ENCODE assay signal across 6 cellular contexts in the genomic region with DNA sequence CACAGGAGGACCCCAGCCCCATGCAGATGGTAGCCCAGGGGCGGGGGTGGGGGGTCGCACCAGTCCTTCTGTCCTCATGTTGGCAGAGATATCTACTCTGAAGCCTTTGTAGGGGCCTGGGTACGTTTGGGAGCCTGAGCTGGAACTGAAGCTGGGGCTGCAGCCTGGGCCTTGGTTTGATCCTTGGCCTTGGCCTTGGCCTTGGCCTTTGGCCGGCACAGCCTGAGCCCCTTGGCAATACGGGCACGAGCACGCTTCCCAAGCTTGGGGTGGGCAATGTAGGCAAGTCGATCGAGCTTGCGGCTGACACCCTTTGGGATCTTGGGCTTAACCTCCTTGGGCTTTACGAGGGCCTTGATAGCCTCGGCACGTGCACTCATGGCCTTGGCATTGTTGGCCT. TPM values are rescaled to one million over a fixed set of nuclear protein-coding genes. Genes with fewer than 3 reads are reported as not detected.
A peak's percentile ranks its signal among the peaks of the same experiment; 100 is the strongest.
DNase-seq lines count a peak whose midpoint lies in the region; ATAC-seq and TF ChIP-seq lines count a peak whose summit lies in the region.
"Not testable (repeated sequence)": the region's sequence is repeated elsewhere in the genome, so short reads cannot be mapped to it uniquely, and the experiment has no call there.

No MANE protein-coding gene starts in this region.

- peaks cover 43% of the 10 kb centered on the region for H4K20me1 ChIP-seq in Loucy (ENCODE audit: insufficient read depth, low read length, poor library complexity, severe bottlenecking)

- H3K4me1 Mint-ChIP-seq in CD4-positive, alpha-beta T cell (ENCODE audit: low read depth), result peaks cover 31% of the 10 kb centered on the region
- peaks cover 37% of the 10 kb centered on the region for H3K4me1 Mint-ChIP-seq in activated B cell treated with CpG ODN at 0.5 μM for 24 hours
- peaks cover 24% of the 10 kb centered on the region for H3K4me1 Mint-ChIP-seq in activated naive CD4-positive, alpha-beta T cell treated with anti-CD3 and anti-CD28 coated beads, Interleukin-2, amount 50 U/mL, for 24 hours
- peaks cover 38 to 39% of the 10 kb centered on the region in 2 donors for H3K4me1 Mint-ChIP-seq in immature natural killer cell

- CTCF ChIA-PET in CD4-positive, alpha-beta T cell (lab: Charles Lee); activated B cell treated with CpG ODN at 0.5 μM for 24 hours (lab: Charles Lee): not testable (repeated sequence)

- ATAC-seq in CD4-positive, alpha-beta T cell (ENCODE audit: poor library complexity); activated B cell treated with CpG ODN at 0.5 μM for 24 hours (ENCODE audit: low read depth): not testable (repeated sequence)

- peaks cover 46% of the 10 kb centered on the region for H3K79me2 ChIP-seq in Loucy (ENCODE audit: insufficient read depth, low read length)

- H3K9me3 Mint-ChIP-seq in CD4-positive, alpha-beta T cell; activated B cell treated with CpG ODN at 0.5 μM for 24 hours; activated naive CD4-positive, alpha-beta T cell treated with anti-CD3 and anti-CD28 coated beads, Interleukin-2, amount 50 U/mL, for 24 hours; immature natural killer cell: not testable (repeated sequence)

- H3K4me1 ChIP-seq in Loucy (ENCODE audit: insufficient read depth, low read length, poor library complexity, severe bottlenecking) (peaks cover 28% of the 10 kb centered on the region), skeletal muscle tissue (ENCODE audit: control insufficient read depth in 3 of 3, insufficient read depth in 3 of 3, low read length in 3 of 3) (peaks cover 15 to 34% (median 25%) of the 10 kb centered on the region in 3 donors)

- not testable (repeated sequence) for DNase-seq in CD4-positive, alpha-beta T cell; activated B cell treated with CpG ODN at 0.5 μM for 24 hours; immature natural killer cell

- not testable (repeated sequence) for H3K27me3 ChIP-seq in CD4-positive, alpha-beta T cell (ENCODE audit: control insufficient read depth, insufficient read depth, low read length); skeletal muscle tissue (ENCODE audit: control insufficient read depth in 3 of 3, insufficient read depth in 3 of 3, low read length in 3 of 3)
- H3K27me3 ChIP-seq in Loucy (ENCODE audit: insufficient read depth, low read length, poor library complexity, severe bottlenecking), result peaks cover 10% of the 10 kb centered on the region

- not testable (repeated sequence) for H3K27ac Mint-ChIP-seq in CD4-positive, alpha-beta T cell; activated B cell treated with CpG ODN at 0.5 μM for 24 hours
- peak overlapping the region; percentile 59 for H3K27ac Mint-ChIP-seq in activated naive CD4-positive, alpha-beta T cell treated with anti-CD3 and anti-CD28 coated beads, Interleukin-2, amount 50 U/mL, for 24 hours
- H3K27ac Mint-ChIP-seq in immature natural killer cell, result peak overlapping the region in 4 of 6 donors; percentile 30 to 100 (median 98)

- peak overlapping the region; percentile 98 for H3K4me3 ChIP-seq in Loucy (ENCODE audit: low read length, poor library complexity, severe bottlenecking)
- H3K4me3 ChIP-seq in skeletal muscle tissue (ENCODE audit: low read length in 3 of 3), result not testable (repeated sequence)

- peaks cover 40% of the 10 kb centered on the region for H3K36me3 Mint-ChIP-seq in CD4-positive, alpha-beta T cell (ENCODE audit: low read depth)
- peaks cover 47% of the 10 kb centered on the region for H3K36me3 Mint-ChIP-seq in activated B cell treated with CpG ODN at 0.5 μM for 24 hours (ENCODE audit: low read depth)
- H3K36me3 Mint-ChIP-seq in activated naive CD4-positive, alpha-beta T cell treated with anti-CD3 and anti-CD28 coated beads, Interleukin-2, amount 50 U/mL, for 24 hours, result peaks cover 24% of the 10 kb centered on the region
- peaks cover 0 to 17% (median 0%) of the 10 kb centered on the region in 3 donors for H3K36me3 Mint-ChIP-seq in immature natural killer cell

- H2AFZ ChIP-seq in Loucy (ENCODE audit: low read length), result not testable (repeated sequence)

- H3K36me3 ChIP-seq in Loucy (ENCODE audit: insufficient read depth, low read length), result peaks cover 28% of the 10 kb centered on the region; the same call in 1 of the 2 replicates
- H3K36me3 ChIP-seq in skeletal muscle tissue (ENCODE audit: control insufficient read depth in 3 of 3, insufficient read depth in 3 of 3, low read length in 3 of 3), result peaks cover 18 to 24% (median 22%) of the 10 kb centered on the region in 3 donors

- not testable (repeated sequence) for H3K27me3 Mint-ChIP-seq in CD4-positive, alpha-beta T cell; activated B cell treated with CpG ODN at 0.5 μM for 24 hours; activated naive CD4-positive, alpha-beta T cell treated with anti-CD3 and anti-CD28 coated beads, Interleukin-2, amount 50 U/mL, for 24 hours; immature natural killer cell (ENCODE audit: low read depth in 3 of 3)

- not testable (repeated sequence) for H3K27ac ChIP-seq in CD4-positive, alpha-beta T cell (ENCODE audit: low read depth, low read length); skeletal muscle tissue (ENCODE audit: low read depth, low read length)

- POLR2A ChIA-PET in CD4-positive, alpha-beta T cell (lab: Charles Lee), result interaction anchor here (2.7 to 2.9 kb wide), 3 partner anchors 10 to 52 kb away, joined by 13 to 35 read pairs (median 32); a partner anchor contains a TSS
- POLR2A ChIA-PET in activated B cell treated with CpG ODN at 0.5 μM for 24 hours (lab: Charles Lee), result interaction anchor here (2.5 to 2.9 kb wide), 2 partner anchors 11 to 12 kb away, joined by 36 to 58 read pairs; a partner anchor contains a TSS

- H3K4me2 ChIP-seq in Loucy (ENCODE audit: low read depth, low read length, poor library complexity, severe bottlenecking), result peak overlapping the region; percentile 100

- H3K4me3 Mint-ChIP-seq in CD4-positive, alpha-beta T cell, result peak overlapping the region; percentile 99
- peak overlapping the region; percentile 100 for H3K4me3 Mint-ChIP-seq in activated B cell treated with CpG ODN at 0.5 μM for 24 hours
- peak overlapping the region; percentile 100 for H3K4me3 Mint-ChIP-seq in activated naive CD4-positive, alpha-beta T cell treated with anti-CD3 and anti-CD28 coated beads, Interleukin-2, amount 50 U/mL, for 24 hours
- peak overlapping the region in 4 of 5 donors; percentile 33 to 100 (median 100) for H3K4me3 Mint-ChIP-seq in immature natural killer cell

- intact Hi-C loops in CD4-positive, alpha-beta T cell (cut with DNase I, micrococcal nuclease), result loop anchor here in 1 of 2 experiments (10.0 kb wide), 1 partner anchor 711 kb away; a partner anchor contains a TSS
- intact Hi-C loops in activated B cell treated with CpG ODN at 0.5 μM for 24 hours (cut with micrococcal nuclease), result not testable (repeated sequence)

- not testable (repeated sequence) for H3K9me2 ChIP-seq in Loucy (replicated peaks; ENCODE audit: low read depth, low read length)

- peak overlapping the region; percentile 99 for H3K9ac ChIP-seq in Loucy (ENCODE audit: low read depth, low read length, poor library complexity, severe bottlenecking)
- peak overlapping the region; percentile 93 to 99 (median 98) for H3K9ac ChIP-seq in skeletal muscle tissue (ENCODE audit: low read depth in 1 of 3, low read length in 3 of 3)

- not testable (repeated sequence) for H3F3A ChIP-seq in Loucy (ENCODE audit: low read depth)

- not testable (repeated sequence) for TF ChIP-seq CTCF in CD4-positive, alpha-beta T cell (IDR thresholded peaks at IDR 0.05); Loucy (conservative IDR thresholded peaks at IDR 0.05; ENCODE audit: low read length); activated B cell treated with CpG ODN at 0.5 μM for 24 hours (IDR thresholded peaks at IDR 0.05)

- H3K9me3 ChIP-seq in CD4-positive, alpha-beta T cell (ENCODE audit: control insufficient read depth, low read length); Loucy (ENCODE audit: insufficient read depth, low read depth, low read length); skeletal muscle tissue (ENCODE audit: control insufficient read depth in 3 of 3, low read length in 3 of 3): not testable (repeated sequence)

RNA-seq across cellular contexts. Expression of a gene that starts 2.0 kb away (rescaled TPM):
- 1,000 to 10,000 TPM; 1,843 to 1,901 TPM for total RNA-seq in CD4-positive, alpha-beta T cell
- total RNA-seq in activated B cell treated with CpG ODN at 0.5 μM for 24 hours (1,884 and 2,140 TPM in 2 replicates), skeletal muscle tissue (1,532 TPM)
- polyA plus RNA-seq in immature natural killer cell, result 1,000 to 10,000 TPM in 1 of 3 donors, 100 to 1,000 TPM in 2; 501 to 1,073 (median 800) TPM

RNA-seq across cellular contexts. Expression of a gene that starts 10.3 kb away (rescaled TPM):
- 1 to 10 TPM; 4.9 TPM for total RNA-seq in CD4-positive, alpha-beta T cell
- 24.9 and 26.7 TPM in 2 replicates for total RNA-seq in activated B cell treated with CpG ODN at 0.5 μM for 24 hours
- 10 to 100 TPM; 19.0 to 52.7 (median 23.8) TPM for polyA plus RNA-seq in immature natural killer cell
- 14.6 TPM for total RNA-seq in skeletal muscle tissue

RNA-seq across cellular contexts. Expression of a gene that starts 18.8 kb away (rescaled TPM):
- 10 to 100 TPM in 1 of 2 experiments, 1 to 10 TPM in 1; 9.5 to 10.6 TPM for total RNA-seq in CD4-positive, alpha-beta T cell
- total RNA-seq in activated B cell treated with CpG ODN at 0.5 μM for 24 hours, result 5.1 and 5.2 TPM in 2 replicates
- 100 to 1,000 TPM in 1 of 3 donors, 10 to 100 TPM in 2; 90.2 to 134 (median 97.6) TPM for polyA plus RNA-seq in immature natural killer cell
- total RNA-seq in skeletal muscle tissue, result 8.9 TPM

RNA-seq across cellular contexts. Expression of a gene that starts 19.8 kb away (rescaled TPM):
- total RNA-seq in CD4-positive, alpha-beta T cell, result 10 to 100 TPM; 52.4 to 58.2 TPM
- total RNA-seq in activated B cell treated with CpG ODN at 0.5 μM for 24 hours, result 51.6 and 55.6 TPM in 2 replicates
- polyA plus RNA-seq in immature natural killer cell, result 10 to 100 TPM; 44.9 to 62.3 (median 51.6) TPM
- 7.8 TPM for total RNA-seq in skeletal muscle tissue

RNA-seq across cellular contexts. Expression of a gene that starts 26.4 kb away (rescaled TPM):
- total RNA-seq in CD4-positive, alpha-beta T cell, result 10 to 100 TPM; 14.7 to 16.8 TPM
- 10.3 and 11.0 TPM in 2 replicates for total RNA-seq in activated B cell treated with CpG ODN at 0.5 μM for 24 hours
- 10 to 100 TPM in 1 of 3 donors, 1 to 10 TPM in 2; 7.2 to 12.7 (median 9.3) TPM for polyA plus RNA-seq in immature natural killer cell
- total RNA-seq in skeletal muscle tissue, result 33.4 TPM
